12 cellular contexts compared by ENCODE assay signal in genomic region chr16:89004209-89004831, GRCh38. TPM values are rescaled to one million over a fixed set of nuclear protein-coding genes. Genes with fewer than 3 reads are reported as not detected.
DNase-seq lines count a peak whose midpoint lies in the region; ATAC-seq, FAIRE-seq and TF ChIP-seq lines count a peak whose summit lies in the region.
"Had no signal": no experiment of that assay in that cellular context is flagged by ENCODE, and none has a peak within 500 bp of the region (broad histone marks: within the 10 kb centered on the region; RNA-seq: fewer than 3 reads in every experiment).

No MANE protein-coding gene starts in this region.

- POLR2A ChIA-PET in HepG2 (lab: Yijun Ruan, JAX), result no interaction called here

- TF ChIP-seq EP300 in HepG2 (IDR thresholded peaks at IDR 0.05; ENCODE audit: low read depth in 2 of 2, low read length in 2 of 2) (no peak), HepG2 (CRISPR knock-in tag; IDR thresholded peaks at IDR 0.05; ENCODE audit: borderline replicate concordance) (no peak)

- peaks cover 23% of the 10 kb centered on the region; the same call in 1 of the 2 replicates for H3K27me3 ChIP-seq in BLaER1
- peaks cover 16% of the 10 kb centered on the region for H3K27me3 ChIP-seq in GM23248 (replicated peaks; ENCODE audit: insufficient read depth)
- peaks cover 21 to 55% of the 10 kb centered on the region in 2 experiments; a peak in 4 of 5 replicates for H3K27me3 ChIP-seq in HepG2 (ENCODE audit: control insufficient read depth in 1 of 2, insufficient read depth in 2 of 2, low read length in 2 of 2)

- DNase-seq in GM23248 (peak; percentile 18), UCSD-AML1 (lab: John Stamatoyannopoulos, UW; ENCODE audit: unreplicated experiment) (peak; percentile 91), HepG2 (ENCODE audit: low spot score) (no peak), LoVo (ENCODE audit: low spot score) (no peak), HT-29 (ENCODE audit: low spot score) (no peak)
- DNase-seq: NCI-H1694, T-helper 17 cell had no signal

- H3K27ac ChIP-seq in BLaER1 (peak overlapping the region; percentile 61; the same call in 1 of the 2 replicates), GM23248 (no peak overlapping the region), HepG2 (ENCODE audit: extremely low read length, insufficient read depth, low read length) (no peak overlapping the region)

- CTCF ChIA-PET in HepG2 (lab: Yijun Ruan, JAX; ENCODE audit: low intra/inter-chr PET ratio, low total read pairs), result no interaction called here

- H3K4me3 ChIP-seq in BLaER1, result no peak overlapping the region
- H3K4me3 ChIP-seq in GM23248, result no peak overlapping the region
- no peak overlapping the region for H3K4me3 ChIP-seq in HepG2 (replicated peaks in 1 of 3; ENCODE audit: insufficient read depth in 1 of 3, low read depth in 2 of 3, low read length in 3 of 3)

- H3K79me2 ChIP-seq in GM23248 (ENCODE audit: insufficient read depth) (no peaks in the 10 kb centered on the region), HepG2 (ENCODE audit: insufficient read depth, low read length) (no peaks in the 10 kb centered on the region)

- H4K20me1 ChIP-seq in BLaER1 (no peaks in the 10 kb centered on the region), GM23248 (ENCODE audit: insufficient read depth) (no peaks in the 10 kb centered on the region), HepG2 (ENCODE audit: insufficient read depth, low read length) (no peaks in the 10 kb centered on the region; the same call in 1 of the 2 replicates)

- H3K9ac ChIP-seq in BLaER1 (peak overlapping the region; percentile 5; the same call in 1 of the 2 replicates), GM23248 (no peak overlapping the region), HepG2 (ENCODE audit: insufficient read depth, low read depth, low read length) (no peak overlapping the region)

- in situ Hi-C loops in GM23248 (cut with MboI), result no loop called here
- in situ Hi-C loops in HepG2 (cut with HindIII; ENCODE audit: extremely low pct_ligation_motif_present, low pct_unique_long_range_greater_than_20kb), result no loop called here

- no peak for TF ChIP-seq POLR2A in HepG2 (IDR thresholded peaks at IDR 0.05; ENCODE audit: insufficient read depth in 1 of 2, low read depth in 2 of 2, low read length in 2 of 2)
- TF ChIP-seq POLR2A in GM18505 (IDR thresholded peaks at IDR 0.05; ENCODE audit: borderline replicate concordance, extremely low read depth, insufficient read depth, insufficient read length), result no peak

- no peaks in the 10 kb centered on the region for H3K9me2 ChIP-seq in GM23248 (ENCODE audit: insufficient read depth)

- ATAC-seq in HepG2 (peak; percentile 39), GM18505 (IDR thresholded peaks at IDR 0.05; ENCODE audit: unreplicated experiment) (no peak), GM19023 (IDR thresholded peaks at IDR 0.05; ENCODE audit: unreplicated experiment) (no peak)
- ATAC-seq: T-helper 17 cell had no signal

- 34% methylated on average over 34 of the region's 34 CpGs for WGBS in GM23248 (ENCODE audit: low coverage in 1 of 2, low lambda C conversion rate in 2 of 2, missing lambda C conversion rate in 2 of 2), 2 experiments
- 35% methylated on average over 30 of the region's 34 CpGs for WGBS in HepG2 (ENCODE audit: low lambda C conversion rate)

- BruUV-seq in HepG2 (replicated peaks; lab: Mats Ljungman, UMichigan), result no TSS peak

- peak overlapping the region; percentile 81 for H3K4me2 ChIP-seq in BLaER1
- H3K4me2 ChIP-seq in GM23248 (ENCODE audit: unreplicated experiment), result no peak overlapping the region
- H3K4me2 ChIP-seq in HepG2 (ENCODE audit: low read depth, low read length), result no peak overlapping the region

- no peak for TF ChIP-seq RAD21 in HepG2 (CRISPR knock-in tag; IDR thresholded peaks at IDR 0.05)

- intact Hi-C loops in HepG2 (cut with micrococcal nuclease; ENCODE audit: unreplicated experiment), result no loop called here

- H3F3A ChIP-seq in GM23248 (ENCODE audit: insufficient read depth), result no peaks in the 10 kb centered on the region

- H3K4me1 ChIP-seq in BLaER1, result peaks cover 33% of the 10 kb centered on the region
- no peaks in the 10 kb centered on the region for H3K4me1 ChIP-seq in GM23248 (ENCODE audit: insufficient read depth)
- H3K4me1 ChIP-seq in HepG2 (ENCODE audit: insufficient read depth, low read length), result no peaks in the 10 kb centered on the region

- H3K36me3 ChIP-seq in BLaER1 (no peaks in the 10 kb centered on the region), GM23248 (ENCODE audit: low read depth) (no peaks in the 10 kb centered on the region), HepG2 (replicated peaks in 1 of 2; ENCODE audit: control insufficient read depth in 1 of 2, insufficient read depth in 2 of 2, low read length in 2 of 2) (no peaks in the 10 kb centered on the region)

- H2AFZ ChIP-seq in GM23248 (no peak overlapping the region), HepG2 (ENCODE audit: low read length) (no peak overlapping the region)

- no peak for FAIRE-seq in HepG2 (lab: Jason Lieb, UNC)
- FAIRE-seq: H54 had no signal

- H3K9me3 ChIP-seq in BLaER1 (peaks cover 17% of the 10 kb centered on the region), GM23248 (ENCODE audit: low read depth) (no peaks in the 10 kb centered on the region), HepG2 (ENCODE audit: low read length) (no peaks in the 10 kb centered on the region)

- no peak for TF ChIP-seq CTCF in HepG2 (CRISPR knock-in tag; IDR thresholded peaks at IDR 0.05)

TF ChIP-seq in HepG2, 621 proteins besides CTCF, POLR2A, EP300 and RAD21:
- TF ChIP-seq ZNF432 (CRISPR knock-in tag; IDR thresholded peaks at IDR 0.05; ENCODE audit: borderline replicate concordance) (no peak), HNRNPLL (IDR thresholded peaks at IDR 0.05; ENCODE audit: low read depth, low read length, poor library complexity, severe bottlenecking) (peak; percentile 36), EZH2 (conservative IDR thresholded peaks at IDR 0.05; ENCODE audit: low read depth, low read length) (peak; percentile 26), TFE3 (CRISPR knock-in tag; IDR thresholded peaks at IDR 0.05) (no peak), E2F5 (CRISPR knock-in tag; conservative IDR thresholded peaks at IDR 0.05) (no peak), HNRNPUL1 (IDR thresholded peaks at IDR 0.05; ENCODE audit: low read depth, low read length) (no peak)

RNA-seq across cellular contexts. Expression of gene CBFA2T3, which starts 27.3 kb away (rescaled TPM):
- not detected in 2 replicates for total RNA-seq in GM23248 (2014; rRNA removed; shearing (Covaris generic))
- 0.08 TPM in 1 of 2 replicates, not detected in the other for polyA plus RNA-seq in GM23248 (2016; fragmentation: Nextera tagmentation; extraction: Ambion mirVana)
- total RNA-seq in HepG2 (2016; rRNA removed; fragmentation: Illumina TruSeq; extraction: Trizol), result not detected in 2 replicates
- total RNA-seq in HepG2 (2016; cell fraction: cytosol; rRNA removed; fragmentation: Illumina TruSeq; extraction: Trizol; ENCODE audit: low read depth), result not detected in 2 replicates
- not detected in 2 replicates for total RNA-seq in HepG2 (2016; cell fraction: insoluble cytoplasmic fraction; rRNA removed; fragmentation: Illumina TruSeq; extraction: Trizol)
- not detected in 2 replicates for total RNA-seq in HepG2 (2016; cell fraction: membrane; rRNA removed; fragmentation: Illumina TruSeq; extraction: Trizol)
- total RNA-seq in HepG2 (2016; cell fraction: nucleus; rRNA removed; fragmentation: Illumina TruSeq; extraction: Trizol), result not detected in 2 replicates
- 0.05 and 0.09 TPM in 2 replicates for polyA plus RNA-seq in HepG2 (2011; rRNA removed)
- 0.04 TPM in 1 of 2 replicates, not detected in the other for polyA plus RNA-seq in HepG2 (2011; cell fraction: cytosol; rRNA removed)
- polyA plus RNA-seq in HepG2 (2011; cell fraction: nucleus; rRNA removed), result not detected in 2 replicates
- 0.07 TPM in 1 of 2 replicates, not detected in the other for polyA plus RNA-seq in HepG2 (2012)
- polyA plus RNA-seq in HepG2 (2016; cell fraction: cytosol; fragmentation: Illumina TruSeq; extraction: Trizol; ENCODE audit: low read depth), result not detected in 2 replicates
- polyA plus RNA-seq in HepG2 (2016; cell fraction: insoluble cytoplasmic fraction; fragmentation: Illumina TruSeq; extraction: Trizol; ENCODE audit: low read depth), result not detected in 2 replicates
- not detected in 2 replicates for polyA plus RNA-seq in HepG2 (2016; cell fraction: membrane; fragmentation: Illumina TruSeq; extraction: Trizol; ENCODE audit: low read depth)
- polyA plus RNA-seq in HepG2 (2016; cell fraction: nucleus; fragmentation: Illumina TruSeq; extraction: Trizol; ENCODE audit: insufficient read depth, low read depth), result 0.11 TPM in 1 of 2 replicates, not detected in the other
- 0.19 and 0.60 TPM in 2 replicates for polyA minus RNA-seq in HepG2 (2011; rRNA and poly(A)+ RNA removed; ENCODE audit: low replicate concordance)
- not detected in 2 replicates for polyA minus RNA-seq in HepG2 (2011; cell fraction: cytosol; rRNA and poly(A)+ RNA removed)
- not detected in 2 replicates for polyA minus RNA-seq in HepG2 (2011; cell fraction: nucleus; rRNA and poly(A)+ RNA removed)
- 0.03 TPM in 1 of 2 replicates, not detected in the other for total RNA-seq in HT-29 (2014; rRNA removed; shearing (Covaris generic))
- total RNA-seq: activated T-helper 1 cell treated with anti-CD3 and anti-CD28 coated beads, Interleukin-12 subunit alpha, Interleukin-12 subunit beta, Interleukin-2, Interleukin-4 antibody, amounts not matched to agents 30 ng/mL and 10 ng/mL and 1 ng/mL, durations not matched to agents 14 hours and 24 hours and 36 hours had no signal

Comparison
In these comparisons a context has a peak if more than half of its experiments do, and no peak if none do; other contexts are left out.
1. DNase-seq: peak in GM23248 (single experiment) and UCSD-AML1 (single experiment); none in HepG2 (single experiment), LoVo (single experiment) and HT-29 (single experiment).